8 cellular contexts compared by ENCODE assay signal in the genomic region with DNA sequence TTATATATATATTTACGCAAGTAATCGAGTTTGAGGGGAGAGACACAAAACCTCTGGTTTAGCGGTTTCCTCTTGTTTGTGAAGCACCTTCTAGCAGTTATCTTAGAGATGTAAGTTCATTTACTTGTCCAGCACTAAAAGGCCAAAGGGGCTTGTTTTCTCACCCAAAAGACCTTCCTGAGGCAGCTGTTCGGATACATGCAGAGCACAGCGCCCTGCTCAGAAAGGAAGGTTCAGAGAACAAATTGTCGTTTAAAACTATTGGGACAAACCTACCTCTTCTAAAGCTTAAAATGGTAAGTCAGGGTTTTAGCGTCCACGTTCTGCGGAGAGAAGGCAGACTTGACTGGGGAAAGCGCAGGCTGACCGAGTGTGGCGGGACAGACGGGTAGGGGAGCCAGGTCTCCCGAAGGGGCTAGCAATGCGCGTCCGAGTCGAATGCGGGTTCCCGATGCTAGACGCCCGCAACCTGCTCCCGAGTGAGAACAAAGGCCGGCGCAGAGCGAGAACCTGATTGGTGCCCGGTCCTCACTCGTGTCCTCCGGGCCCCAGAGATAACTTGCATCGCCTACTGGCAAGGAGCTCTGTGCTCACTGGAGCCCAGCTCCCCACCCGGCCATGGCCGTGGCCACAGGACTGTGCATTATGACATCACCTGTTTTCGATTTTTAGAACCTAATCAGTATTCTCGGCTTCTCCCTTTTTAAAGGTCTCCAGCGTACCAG. TPM values are rescaled to one million over a fixed set of nuclear protein-coding genes. Genes with fewer than 3 reads are reported as not detected.
DNase-seq lines count a peak whose midpoint lies in the region; ATAC-seq, FAIRE-seq and TF ChIP-seq lines count a peak whose summit lies in the region.

No MANE protein-coding gene starts in this region.

- ATAC-seq in GM21423 (IDR thresholded peaks at IDR 0.05; ENCODE audit: unreplicated experiment), result peak; percentile 23

- DNase-seq in CD1c-positive myeloid dendritic cell (ENCODE audit: extremely low spot score), result peak; percentile 65
- DNase-seq in MV-4-11 (lab: John Stamatoyannopoulos, UW), result peak; percentile 66
- peak; percentile 17 to 50 (median 36) for DNase-seq in activated CD4-positive, CD25-positive, alpha-beta regulatory T cell (lab: John Stamatoyannopoulos, UW)
- DNase-seq in cerebellum (ENCODE audit: low spot score), result peak; percentile 60
- DNase-seq in kidney glomerular epithelial cell (lab: John Stamatoyannopoulos, UW), result peak; percentile 71
- DNase-seq in stimulated activated CD4-positive, alpha-beta T cell treated with anti-CD3 and anti-CD28 coated beads, Interleukin-15, amount 100 ng/mL, for 1 hour (ENCODE audit: low read depth in 1 of 2, low spot score in 1 of 2), result peak; percentile 39 to 40
- DNase-seq in H54 (ENCODE audit: insufficient read length, low spot score), result no peak

- TF ChIP-seq POLR2A in H54 (IDR thresholded peaks at IDR 0.05; ENCODE audit: low read depth, low read length), result no peak

- no peak for FAIRE-seq in H54 (lab: Jason Lieb, UNC)

RNA-seq across cellular contexts. Expression of gene SESN3, which starts 1.0 kb away (rescaled TPM):
- 165 TPM for total RNA-seq in cerebellum
